Comparison of ENCODE assay signal across 20 cellular contexts in genomic region chr1:173168941-173169340, GRCh38. TPM values are rescaled to one million over a fixed set of nuclear protein-coding genes. Genes with fewer than 3 reads are reported as not detected.
DNase-seq lines count a peak whose midpoint lies in the region; FAIRE-seq and TF ChIP-seq lines count a peak whose summit lies in the region.
"Had no signal": no experiment of that assay in that cellular context is flagged by ENCODE, and none has a peak within 500 bp of the region (broad histone marks: within the 10 kb centered on the region; RNA-seq: fewer than 3 reads in every experiment).

No MANE protein-coding gene starts in this region.

- peak; percentile 17 for FAIRE-seq in frontal cortex (lab: Jason Lieb, UNC)
- FAIRE-seq: G401.6, GM12891, GM19239, H1 had no signal

- intact Hi-C loops in stomach (cut with DNase I; ENCODE audit: low total_unique reads) = no loop called here

- no peaks in the 10 kb centered on the region for H3K36me3 ChIP-seq in stomach
- H3K36me3 ChIP-seq: BE2C, HAP-1 had no signal

- H3K27ac ChIP-seq in stomach = no peak overlapping the region

- no peaks in the 10 kb centered on the region for H3K27me3 ChIP-seq in stomach
- H3K27me3 ChIP-seq: BE2C had no signal

- H3K9me3 ChIP-seq in stomach = peaks cover 0 to 34% (median 22%) of the 10 kb centered on the region in 4 donors
- H3K9me3 ChIP-seq: BE2C had no signal

- no peak for TF ChIP-seq POLR2A in stomach (IDR thresholded peaks at IDR 0.05)

- no peak for TF ChIP-seq CTCF in stomach (IDR thresholded peaks at IDR 0.05)

- WGBS in stomach, 5 donors = 95 to 100% (median 99%) methylated on average over 2 of the region's 2 CpGs

- H3K4me3 ChIP-seq in stomach = no peak overlapping the region
- H3K4me3 ChIP-seq: HAP-1 had no signal

- DNase-seq in LHCN-M2 (ENCODE audit: low read depth) = peak; percentile 54
- peak; percentile 74 for DNase-seq in NCI-H526 treated with DMSO at 0.1 percent for 48 hours (lab: John Stamatoyannopoulos, UW)
- no peak for DNase-seq in frontal cortex (ENCODE audit: low spot score in 2 of 2)
- DNase-seq in stimulated activated CD4-positive, alpha-beta T cell treated with anti-CD3 and anti-CD28 coated beads, Interleukin-12 subunit alpha, Interleukin-12 subunit beta, amount 100 ng/mL, for 4 hours = no peak
- DNase-seq in stomach = no peak
- DNase-seq in OCI-M1 (lab: John Stamatoyannopoulos, UW) = no peak
- DNase-seq: ACHN; BE2C; C1 segment of cervical spinal cord; CD4-positive, CD25-positive, alpha-beta regulatory T cell; CD8-positive, alpha-beta memory T cell; COR-L47; DMS 273 treated with DMSO at 0.1 percent for 48 hours; DMS53; DND-41 had no signal

- TF ChIP-seq EP300 in stomach (IDR thresholded peaks at IDR 0.05) = no peak

- H3K4me1 ChIP-seq in stomach = no peaks in the 10 kb centered on the region
- H3K4me1 ChIP-seq: BE2C, HAP-1 had no signal

RNA-seq across cellular contexts. Expression of gene TNFSF4, which starts 38.2 kb away (rescaled TPM):
- total RNA-seq in LHCN-M2 (2014; rRNA removed) = 23.9 and 26.1 TPM in 2 replicates
- 34.3 TPM for polyA plus RNA-seq in LHCN-M2 (2012)
- total RNA-seq in frontal cortex = 0.41 TPM
- 1 to 10 TPM in 1 of 5 donors, under 1 TPM in 1, not detected in 3; 0.14 to 2.2 TPM for total RNA-seq in stomach
- polyA plus RNA-seq in stomach = under 1 TPM in 2 of 3 donors, not detected in 1; 0.50 to 0.62 TPM

Comparison
In these comparisons a context has a peak if more than half of its experiments do, and no peak if none do; other contexts are left out.
1. DNase-seq: peak in LHCN-M2 (single experiment) and NCI-H526 treated with DMSO at 0.1 percent for 48 hours (single experiment); none in frontal cortex (0 of 2), stimulated activated CD4-positive, alpha-beta T cell treated with anti-CD3 and anti-CD28 coated beads, Interleukin-12 subunit alpha, Interleukin-12 subunit beta, amount 100 ng/mL, for 4 hours (single experiment), stomach (single experiment) and OCI-M1 (single experiment).